1 cellular context compared by ENCODE assay signal in genomic region chr16:89720520-89720858, GRCh38.
TF ChIP-seq lines count a peak whose summit lies in the region.

No MANE protein-coding gene starts in this region.

TF ChIP-seq in SK-N-SH treated with all-trans-retinoic acid at 6 μM for 48 hours, 23 proteins besides CTCF, POLR2A, EP300 and RAD21 (continued from another document):
- no peak for TF ChIP-seq TCF4 (CRISPR knock-in tag; IDR thresholded peaks at IDR 0.05; ENCODE audit: borderline replicate concordance)
- no peak for TF ChIP-seq POU6F1 (CRISPR knock-in tag; IDR thresholded peaks at IDR 0.05; ENCODE audit: borderline replicate concordance, low read depth)
